ENCODE assay signal across 8 cellular contexts in genomic region chr19:54364775-54365257, GRCh38. TPM values are rescaled to one million over a fixed set of nuclear protein-coding genes. Genes with fewer than 3 reads are reported as not detected.
A peak's percentile ranks its signal among the peaks of the same experiment; 100 is the strongest.
DNase-seq lines count a peak whose midpoint lies in the region; ATAC-seq and TF ChIP-seq lines count a peak whose summit lies in the region.

A gene with protein sequence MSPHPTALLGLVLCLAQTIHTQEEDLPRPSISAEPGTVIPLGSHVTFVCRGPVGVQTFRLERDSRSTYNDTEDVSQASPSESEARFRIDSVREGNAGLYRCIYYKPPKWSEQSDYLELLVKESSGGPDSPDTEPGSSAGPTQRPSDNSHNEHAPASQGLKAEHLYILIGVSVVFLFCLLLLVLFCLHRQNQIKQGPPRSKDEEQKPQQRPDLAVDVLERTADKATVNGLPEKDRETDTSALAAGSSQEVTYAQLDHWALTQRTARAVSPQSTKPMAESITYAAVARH (minus strand): TSS chr19:54364931. CDS start chr19:54364804, 127 bp downstream.

- no peak within 1 kb of the TSS for H2AFZ ChIP-seq in DND-41 (ENCODE audit: low read depth, low read length)

- H3K36me3 Mint-ChIP-seq in dendritic cell treated with granulocyte-macrophage colony-stimulating factor and Interleukin-4, amounts not matched to agents 40 ng/mL and 50 ng/mL, for 4 days (ENCODE audit: low read depth), result peaks cover 47% of the 10 kb centered on the region

- peaks cover 6% of the 10 kb centered on the region for H3K27me3 Mint-ChIP-seq in dendritic cell treated with granulocyte-macrophage colony-stimulating factor and Interleukin-4, amounts not matched to agents 40 ng/mL and 50 ng/mL, for 4 days

- H3K4me1 ChIP-seq in DND-41 (ENCODE audit: insufficient read depth, low read length), result peaks cover 59% of the 10 kb centered on the region
- H3K4me1 ChIP-seq in rectal smooth muscle tissue (ENCODE audit: control insufficient read depth, insufficient read depth, low read length), result no peaks in the 10 kb centered on the region

- peak within 1 kb of the TSS; percentile 92 for H3K4me2 ChIP-seq in DND-41 (ENCODE audit: insufficient read depth, low read length)

- peaks cover 89% of the 10 kb centered on the region for H3K79me2 ChIP-seq in DND-41 (ENCODE audit: insufficient read depth, low read length)

- H3K27me3 ChIP-seq in DND-41 (ENCODE audit: insufficient read depth, low read length, poor library complexity) (no peaks in the 10 kb centered on the region), rectal smooth muscle tissue (ENCODE audit: control insufficient read depth, insufficient read depth, low read length) (no peaks in the 10 kb centered on the region), H7 (ENCODE audit: control insufficient read depth, insufficient read depth, low read length) (no peaks in the 10 kb centered on the region)

- H4K20me1 ChIP-seq in DND-41 (ENCODE audit: insufficient read depth, low read length), result peaks cover 26% of the 10 kb centered on the region

- no peaks in the 10 kb centered on the region for H3K9me3 ChIP-seq in DND-41 (ENCODE audit: insufficient read depth, low read length, severe bottlenecking)

- peak; percentile 74 for ATAC-seq in DND-41 (ENCODE audit: insufficient read depth, low read depth)

- peak within 1 kb of the TSS; percentile 97 for H3K27ac Mint-ChIP-seq in dendritic cell treated with granulocyte-macrophage colony-stimulating factor and Interleukin-4, amounts not matched to agents 40 ng/mL and 50 ng/mL, for 4 days

- H3K4me3 ChIP-seq in DND-41 (ENCODE audit: low read depth in 1 of 2, low read length in 2 of 2) (peak within 1 kb of the TSS; percentile 29 to 81; a peak in 3 of 4 replicates), rectal smooth muscle tissue (ENCODE audit: low read length) (peak within 1 kb of the TSS; percentile 45), H7 (ENCODE audit: insufficient read depth, low read depth, low read length) (no peak within 1 kb of the TSS)

- no peak for TF ChIP-seq CTCF in DND-41 (IDR thresholded peaks at IDR 0.05; ENCODE audit: borderline replicate concordance, extremely low read depth, low read length, poor library complexity, severe bottlenecking)

- DNase-seq in DND-41, result peak; percentile 85
- DNase-seq in activated CD4-positive, CD25-positive, alpha-beta regulatory T cell treated with anti-CD3 and anti-CD28 coated beads, Interleukin-2, amount 50 U/mL, for 72 hours, result peak; percentile 51
- no peak for DNase-seq in NCI-H1105 (lab: John Stamatoyannopoulos, UW)
- DNase-seq in NCI-H748 (lab: John Stamatoyannopoulos, UW; ENCODE audit: unreplicated experiment), result no peak
- DNase-seq in COR-L47 (lab: John Stamatoyannopoulos, UW), result no peak
- DNase-seq in H7, result no peak

- H3K9ac ChIP-seq in DND-41 (ENCODE audit: low read depth, low read length) (peak within 1 kb of the TSS; percentile 81), rectal smooth muscle tissue (ENCODE audit: low read length) (no peak within 1 kb of the TSS)

- no peaks in the 10 kb centered on the region for H3K9me3 Mint-ChIP-seq in dendritic cell treated with granulocyte-macrophage colony-stimulating factor and Interleukin-4, amounts not matched to agents 40 ng/mL and 50 ng/mL, for 4 days

- intact Hi-C loops in dendritic cell treated with granulocyte-macrophage colony-stimulating factor and Interleukin-4, amounts not matched to agents 40 ng/mL and 50 ng/mL, for 4 days (cut with micrococcal nuclease), result loop anchor here (2.0 kb wide), 1 partner anchor 24 kb away; no protein-coding TSS in a partner anchor

- peaks cover 61% of the 10 kb centered on the region for H3K4me1 Mint-ChIP-seq in dendritic cell treated with granulocyte-macrophage colony-stimulating factor and Interleukin-4, amounts not matched to agents 40 ng/mL and 50 ng/mL, for 4 days (ENCODE audit: low read depth)

- peaks cover 76% of the 10 kb centered on the region for H3K36me3 ChIP-seq in DND-41 (ENCODE audit: insufficient read depth, low read length)
- no peaks in the 10 kb centered on the region for H3K36me3 ChIP-seq in rectal smooth muscle tissue (ENCODE audit: control insufficient read depth, insufficient read depth, low read length)
- no peaks in the 10 kb centered on the region for H3K36me3 ChIP-seq in H7 (replicated peaks; ENCODE audit: control insufficient read depth, insufficient read depth, low read length)

- peak within 1 kb of the TSS; percentile 96 for H3K4me3 Mint-ChIP-seq in dendritic cell treated with granulocyte-macrophage colony-stimulating factor and Interleukin-4, amounts not matched to agents 40 ng/mL and 50 ng/mL, for 4 days

- H3K27ac ChIP-seq in DND-41 (ENCODE audit: low read length), result peak within 1 kb of the TSS; percentile 100
- no peak within 1 kb of the TSS for H3K27ac ChIP-seq in rectal smooth muscle tissue (ENCODE audit: low read depth, low read length)

RNA-seq across cellular contexts. Expression of the gene that starts here (rescaled TPM):
- 0.07 and 0.33 TPM in 2 replicates for total RNA-seq in H7 (2014; rRNA removed; shearing (Covaris generic))

Comparison
In these comparisons a context has a peak if more than half of its experiments do, and no peak if none do; other contexts are left out.
1. DNase-seq: peak in DND-41 (single experiment) and activated CD4-positive, CD25-positive, alpha-beta regulatory T cell treated with anti-CD3 and anti-CD28 coated beads, Interleukin-2, amount 50 U/mL, for 72 hours (single experiment); none in NCI-H1105 (single experiment), NCI-H748 (single experiment), COR-L47 (single experiment) and H7 (single experiment).